Comparison of ENCODE assay signal across 24 cellular contexts in the genomic region with DNA sequence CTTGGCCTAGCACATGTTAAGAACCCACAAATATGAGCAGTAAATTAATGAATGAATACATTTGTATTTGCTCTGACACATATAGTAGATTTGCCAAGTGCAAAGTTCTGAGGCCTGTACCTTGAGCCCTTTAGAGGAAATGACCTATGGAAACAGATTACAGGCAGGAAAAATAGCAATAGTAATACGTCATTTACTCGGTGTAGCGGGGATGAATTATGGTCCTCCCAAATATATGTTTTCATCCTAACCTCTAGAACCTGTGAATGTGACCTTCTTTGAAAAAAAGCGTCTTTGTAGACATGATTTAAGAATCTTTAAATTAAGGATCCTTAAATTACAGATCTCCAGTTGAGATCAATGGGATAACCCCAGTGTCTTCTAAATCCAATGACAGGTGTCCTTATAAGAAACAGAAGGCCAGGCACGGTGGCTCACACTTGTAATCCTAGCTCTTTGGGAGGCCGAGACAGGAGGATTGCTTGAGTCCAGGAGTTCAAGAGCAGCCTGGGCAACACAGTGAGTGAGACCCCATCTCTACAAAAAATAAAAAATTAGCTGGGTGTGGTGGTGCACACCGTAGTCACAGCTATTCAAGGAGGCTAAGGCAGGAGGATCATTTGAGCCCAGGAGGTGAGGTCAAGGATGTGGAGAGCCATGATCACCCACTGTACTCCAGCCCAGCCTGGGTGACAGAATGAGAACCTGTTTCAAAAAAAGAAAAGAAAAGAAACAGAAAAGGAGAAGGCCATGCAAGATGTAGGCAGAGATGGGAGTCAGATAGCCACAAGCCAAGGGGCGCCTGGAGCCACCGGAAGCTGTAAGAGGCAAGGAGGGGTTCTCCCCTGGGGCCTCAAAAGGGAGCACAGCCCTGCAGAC. TPM values are rescaled to one million over a fixed set of nuclear protein-coding genes. Genes with fewer than 3 reads are reported as not detected.
DNase-seq lines count a peak whose midpoint lies in the region; ATAC-seq, FAIRE-seq and TF ChIP-seq lines count a peak whose summit lies in the region.
"Had no signal": no experiment of that assay in that cellular context is flagged by ENCODE, and none has a peak within 500 bp of the region (broad histone marks: within the 10 kb centered on the region; RNA-seq: fewer than 3 reads in every experiment).

No MANE protein-coding gene starts in this region.

- peak overlapping the region; percentile 60 for H3K27ac ChIP-seq in HCT116 (ENCODE audit: low read depth, low read length)
- H3K27ac ChIP-seq in astrocyte (ENCODE audit: low read depth, low read length) = no peak overlapping the region
- peak overlapping the region; percentile 26 for H3K27ac ChIP-seq in trophoblast cell (ENCODE audit: low read depth, low read length)
- no peak overlapping the region for H3K27ac ChIP-seq in caudate nucleus (ENCODE audit: low read depth, low read length)
- H3K27ac ChIP-seq: neural progenitor cell, thyroid gland had no signal

- no peak for TF ChIP-seq POLR2A in HCT116 (IDR thresholded peaks at IDR 0.05; ENCODE audit: borderline replicate concordance, extremely low read depth, insufficient read depth, insufficient read length)

- CTCF ChIA-PET in GM10248 (lab: Yijun Ruan, JAX) = interaction anchor here (1.1 to 1.3 kb wide), 5 partner anchors 8 to 22 kb away, joined by 3 to 6 read pairs (median 4); no protein-coding TSS in a partner anchor
- CTCF ChIA-PET in HCT116 (lab: Charles Lee) = interaction anchor here (1.3 to 2.5 kb wide), 3 partner anchors 9 to 307 kb away, joined by 3 to 10 read pairs (median 4); a partner anchor contains a TSS

- no peaks in the 10 kb centered on the region for H3K9me2 ChIP-seq in HCT116 (ENCODE audit: insufficient read depth)

- no peaks in the 10 kb centered on the region for H3K9me3 Mint-ChIP-seq in astrocyte (ENCODE audit: unreplicated experiment)
- H3K9me3 Mint-ChIP-seq in activated T-cell treated with anti-CD3 and anti-CD28 coated beads, Interleukin-2, amount 50 U/mL, for 72 hours = no peaks in the 10 kb centered on the region
- H3K9me3 Mint-ChIP-seq: activated naive CD4-positive, alpha-beta T cell treated with anti-CD3 and anti-CD28 coated beads for 36 hours; activated T-cell treated with anti-CD3 and anti-CD28 coated beads, Interleukin-2, amount 50 U/mL, for 24 hours; CD8-positive, alpha-beta memory T cell; central memory CD8-positive, alpha-beta T cell; GM23338; neural progenitor cell had no signal

- in situ Hi-C loops in HAP-1 (cut with MboI; ENCODE audit: low sequenced_read_pairs) = no loop called here

- no peak overlapping the region for H3K14ac ChIP-seq in trophoblast cell (ENCODE audit: low read length)

- no CpG with 5 or more reads among the region's 9 CpGs for WGBS in trophoblast cell (ENCODE audit: extremely low coverage, insufficient coverage, insufficient read length)

- POLR2A ChIA-PET in GM10248 (lab: Yijun Ruan, JAX) = no interaction called here
- POLR2A ChIA-PET in HCT116 (lab: Charles Lee) = interaction anchor here (0.9 to 1.8 kb wide), 6 partner anchors 10 to 27 kb away, joined by 3 to 15 read pairs (median 5); no protein-coding TSS in a partner anchor

- intact Hi-C loops in HCT116 (cut with micrococcal nuclease) = no loop called here

- peaks cover 31 to 65% of the 10 kb centered on the region in 2 experiments for H3K4me1 ChIP-seq in HCT116 (ENCODE audit: control insufficient read depth in 1 of 2, insufficient read depth in 2 of 2, low read length in 2 of 2)
- peaks cover 13% of the 10 kb centered on the region for H3K4me1 ChIP-seq in astrocyte (ENCODE audit: insufficient read depth, low read length)
- peaks cover 7 to 13% of the 10 kb centered on the region in 2 experiments for H3K4me1 ChIP-seq in trophoblast cell (ENCODE audit: control insufficient read depth in 1 of 2, insufficient read depth in 2 of 2, low read length in 2 of 2)
- H3K4me1 ChIP-seq in HAP-1 = peaks cover 12% of the 10 kb centered on the region

- no peak overlapping the region for H2AK5ac ChIP-seq in trophoblast cell (ENCODE audit: low read length)

- no peaks in the 10 kb centered on the region for H3K36me3 ChIP-seq in HCT116 (ENCODE audit: control insufficient read depth in 1 of 2, insufficient read depth in 2 of 2, low read length in 2 of 2)
- H3K36me3 ChIP-seq in astrocyte (ENCODE audit: insufficient read depth, low read length) = no peaks in the 10 kb centered on the region
- H3K36me3 ChIP-seq in trophoblast cell (ENCODE audit: control insufficient read depth in 1 of 2, insufficient read depth in 2 of 2, low read length in 2 of 2) = no peaks in the 10 kb centered on the region
- H3K36me3 ChIP-seq in HAP-1 (replicated peaks) = no peaks in the 10 kb centered on the region
- H3K36me3 ChIP-seq: neural progenitor cell, thyroid gland had no signal

- H2BK5ac ChIP-seq in trophoblast cell (ENCODE audit: low read depth, low read length, poor library complexity) = peak overlapping the region; percentile 33

- H3K27me3 Mint-ChIP-seq in astrocyte (ENCODE audit: low read depth, unreplicated experiment) = no peaks in the 10 kb centered on the region
- H3K27me3 Mint-ChIP-seq in activated T-cell treated with anti-CD3 and anti-CD28 coated beads, Interleukin-2, amount 50 U/mL, for 72 hours (ENCODE audit: low read depth) = peaks cover 35% of the 10 kb centered on the region

- peak overlapping the region; percentile 38 for H2BK12ac ChIP-seq in trophoblast cell (ENCODE audit: low read length)

- 0 out of 4 replicates have a peak overlapping the region, but pooled peaks of 1 of the 2 experiments have one; percentile 24 for H3K4me3 ChIP-seq in HCT116 (replicated peaks in 1 of 2; ENCODE audit: low read depth in 1 of 2, low read length in 2 of 2)
- no peak overlapping the region for H3K4me3 ChIP-seq in astrocyte (ENCODE audit: insufficient read depth, low read depth, low read length)
- no peak overlapping the region for H3K4me3 ChIP-seq in trophoblast cell (ENCODE audit: low read depth, low read length)
- H3K4me3 ChIP-seq in HAP-1 = no peak overlapping the region
- H3K4me3 ChIP-seq: GM23338, neural progenitor cell, thyroid gland had no signal

- H3K4me1 Mint-ChIP-seq in astrocyte (ENCODE audit: low read depth, unreplicated experiment) = peaks cover 29% of the 10 kb centered on the region
- peaks cover 24% of the 10 kb centered on the region for H3K4me1 Mint-ChIP-seq in activated T-cell treated with anti-CD3 and anti-CD28 coated beads, Interleukin-2, amount 50 U/mL, for 72 hours (ENCODE audit: low read depth)
- H3K4me1 Mint-ChIP-seq: central memory CD8-positive, alpha-beta T cell had no signal

- no peaks in the 10 kb centered on the region for H3K9me3 ChIP-seq in HCT116 (ENCODE audit: control insufficient read depth in 1 of 2, insufficient read depth in 1 of 2, low read depth in 1 of 2, low read length in 2 of 2)
- no peaks in the 10 kb centered on the region for H3K9me3 ChIP-seq in astrocyte (ENCODE audit: insufficient read depth, low read depth, low read length)
- H3K9me3 ChIP-seq in trophoblast cell (ENCODE audit: insufficient read depth, low read depth, low read length) = no peaks in the 10 kb centered on the region
- no peaks in the 10 kb centered on the region for H3K9me3 ChIP-seq in HAP-1
- H3K9me3 ChIP-seq: thyroid gland had no signal

- H3K4me2 ChIP-seq in HCT116 (ENCODE audit: low read length) (peak overlapping the region; percentile 73), astrocyte (ENCODE audit: low read length) (no peak overlapping the region), trophoblast cell (ENCODE audit: low read length) (no peak overlapping the region)
- H3K4me2 ChIP-seq: GM23338, neural progenitor cell had no signal

- no peak overlapping the region for H3K18ac ChIP-seq in trophoblast cell (ENCODE audit: low read length)

- no peak for FAIRE-seq in astrocyte (lab: Jason Lieb, UNC)
- FAIRE-seq: frontal cortex, islet of Langerhans had no signal

- no peak overlapping the region for H4K8ac ChIP-seq in trophoblast cell (ENCODE audit: low read depth, low read length)

- no peak for TF ChIP-seq CTCF in GM10248 (IDR thresholded peaks at IDR 0.05; ENCODE audit: control extremely low read depth, extremely low read depth, low read depth, missing control alignments)
- TF ChIP-seq CTCF in HCT116 (IDR thresholded peaks at IDR 0.05 in 2 of 3, conservative IDR thresholded peaks at IDR 0.05 in 1 of 3; ENCODE audit: borderline replicate concordance in 1 of 3, insufficient read depth in 1 of 3, low read depth in 2 of 3, low read length in 2 of 3) = no peak
- no peak for TF ChIP-seq CTCF in astrocyte (IDR thresholded peaks at IDR 0.05; ENCODE audit: insufficient read depth, low read depth, low read length)

- RAD21 ChIA-PET in HCT116 (lab: Charles Lee; ENCODE audit: low non-redundant PET in 1 of 2, low total read pairs in 2 of 2, uncharacterized antibody in 2 of 2, unreplicated experiment in 2 of 2) = no interaction called here

- peak overlapping the region; percentile 46 for H4K91ac ChIP-seq in trophoblast cell (ENCODE audit: low read depth, low read length)

- H3K36me3 Mint-ChIP-seq in astrocyte (ENCODE audit: low read depth, unreplicated experiment) = no peaks in the 10 kb centered on the region
- no peaks in the 10 kb centered on the region for H3K36me3 Mint-ChIP-seq in activated T-cell treated with anti-CD3 and anti-CD28 coated beads, Interleukin-2, amount 50 U/mL, for 72 hours (ENCODE audit: insufficient read depth in 2 of 2)
- H3K36me3 Mint-ChIP-seq: CD8-positive, alpha-beta memory T cell; neural progenitor cell had no signal

- H3K79me2 ChIP-seq in HCT116 (ENCODE audit: insufficient read depth, low read length) = peaks cover 9% of the 10 kb centered on the region; the same call in 1 of the 2 replicates
- H3K79me2 ChIP-seq in astrocyte (ENCODE audit: insufficient read depth, low read length) = no peaks in the 10 kb centered on the region
- peaks cover 3% of the 10 kb centered on the region for H3K79me2 ChIP-seq in trophoblast cell (ENCODE audit: control insufficient read depth, insufficient read depth, low read length, poor library complexity)

- TSS peak; percentile 98 for BruUV-seq in HCT116 (replicated peaks; lab: Mats Ljungman, UMichigan)

- peak; percentile 52 for DNase-seq in GM10248 (ENCODE audit: extremely low spot score)
- DNase-seq in HCT116 (ENCODE audit: low read depth, low spot score) = no peak
- DNase-seq in astrocyte (ENCODE audit: low read depth) = no peak
- DNase-seq in trophoblast cell = no peak
- no peak for DNase-seq in activated T-cell treated with anti-CD3 and anti-CD28 coated beads, Interleukin-2, amount 50 U/mL, for 72 hours
- DNase-seq in HAP-1 (ENCODE audit: low spot score in 2 of 2) = no peak
- DNase-seq in caudate nucleus (lab: John Stamatoyannopoulos, UW) = no peak
- DNase-seq: activated CD8-positive, alpha-beta T cell treated with anti-CD3 and anti-CD28 coated beads, Interleukin-2, amount 10 ng/mL, durations not matched to agents 7 days and 5 days; activated naive CD4-positive, alpha-beta T cell treated with anti-CD3 and anti-CD28 coated beads for 36 hours; activated T-cell treated with anti-CD3 and anti-CD28 coated beads, Interleukin-2, amount 50 U/mL, for 24 hours; CD8-positive, alpha-beta memory T cell; GDM1; NCI-H1417; NCI-H526; Right ventricle myocardium superior; stimulated activated naive CD4-positive, alpha-beta T cell treated with Interleukin-2 at 50 U/mL for 16 hours; thyroid gland had no signal

- no peak overlapping the region for H3K4ac ChIP-seq in trophoblast cell (ENCODE audit: low read depth, low read length)

- H4K12ac ChIP-seq in trophoblast cell (ENCODE audit: low read depth, low read length) = no peak overlapping the region

- peaks cover 7% of the 10 kb centered on the region for H3K79me1 ChIP-seq in trophoblast cell (ENCODE audit: low read length)

- H4K20me1 ChIP-seq in HCT116 (ENCODE audit: insufficient read depth) (no peaks in the 10 kb centered on the region), astrocyte (ENCODE audit: insufficient read depth, low read length) (no peaks in the 10 kb centered on the region)

- H3K4me3 Mint-ChIP-seq in astrocyte (ENCODE audit: unreplicated experiment) = no peak overlapping the region
- no peak overlapping the region for H3K4me3 Mint-ChIP-seq in activated T-cell treated with anti-CD3 and anti-CD28 coated beads, Interleukin-2, amount 50 U/mL, for 72 hours
- H3K4me3 Mint-ChIP-seq: activated CD8-positive, alpha-beta T cell treated with anti-CD3 and anti-CD28 coated beads, Interleukin-2, amount 10 ng/mL, durations not matched to agents 7 days and 5 days; activated naive CD4-positive, alpha-beta T cell treated with anti-CD3 and anti-CD28 coated beads for 36 hours; activated T-cell treated with anti-CD3 and anti-CD28 coated beads, Interleukin-2, amount 50 U/mL, for 24 hours; CD8-positive, alpha-beta memory T cell; central memory CD8-positive, alpha-beta T cell; GM23338; neural progenitor cell had no signal

- TF ChIP-seq RAD21 in HCT116 (IDR thresholded peaks at IDR 0.05; ENCODE audit: low read depth) = no peak

- ATAC-seq in HCT116 = no peak
- ATAC-seq in activated T-cell treated with anti-CD3 and anti-CD28 coated beads, Interleukin-2, amount 50 U/mL, for 72 hours (replicated peaks in 1 of 2) = no peak
- ATAC-seq: activated CD4-positive, CD25-positive, alpha-beta regulatory T cell treated with anti-CD3 and anti-CD28 coated beads, Interleukin-2, amount 50 U/mL, for 24 hours; activated CD8-positive, alpha-beta T cell treated with anti-CD3 and anti-CD28 coated beads, Interleukin-2, amount 10 ng/mL, durations not matched to agents 7 days and 5 days; GM23338 had no signal

- H3K9ac ChIP-seq in HCT116 (ENCODE audit: low read length) = peak overlapping the region; percentile 46
- no peak overlapping the region for H3K9ac ChIP-seq in astrocyte (ENCODE audit: low read length)
- no peak overlapping the region for H3K9ac ChIP-seq in trophoblast cell (ENCODE audit: low read length)
- H3K9ac ChIP-seq: neural progenitor cell had no signal

- H2BK120ac ChIP-seq in trophoblast cell (ENCODE audit: insufficient read depth, low read length, poor library complexity) = no peak overlapping the region

- H2AFZ ChIP-seq in HCT116 (ENCODE audit: low read depth, low read length, poor library complexity, severe bottlenecking) (no peak overlapping the region), astrocyte (ENCODE audit: low read depth, low read length) (no peak overlapping the region), trophoblast cell (ENCODE audit: insufficient read depth, low read length, poor library complexity) (no peak overlapping the region)
- H2AFZ ChIP-seq: GM23338, neural progenitor cell had no signal

- no peak overlapping the region for H3K23ac ChIP-seq in trophoblast cell (ENCODE audit: low read length)

- no peaks in the 10 kb centered on the region for H3K27me3 ChIP-seq in HCT116 (ENCODE audit: insufficient read depth, low read length)
- no peaks in the 10 kb centered on the region for H3K27me3 ChIP-seq in astrocyte (ENCODE audit: insufficient read depth, low read length)
- H3K27me3 ChIP-seq in trophoblast cell (ENCODE audit: insufficient read depth, low read length) = no peaks in the 10 kb centered on the region
- H3K27me3 ChIP-seq in HAP-1 (ENCODE audit: low read depth) = no peaks in the 10 kb centered on the region
- H3K27me3 ChIP-seq: thyroid gland had no signal

- H3K27ac Mint-ChIP-seq in astrocyte (ENCODE audit: unreplicated experiment) = peak overlapping the region; percentile 59
- no peak overlapping the region for H3K27ac Mint-ChIP-seq in activated T-cell treated with anti-CD3 and anti-CD28 coated beads, Interleukin-2, amount 50 U/mL, for 72 hours
- H3K27ac Mint-ChIP-seq: activated CD8-positive, alpha-beta T cell treated with anti-CD3 and anti-CD28 coated beads, Interleukin-2, amount 10 ng/mL, durations not matched to agents 7 days and 5 days; activated naive CD4-positive, alpha-beta T cell treated with anti-CD3 and anti-CD28 coated beads for 36 hours; activated T-cell treated with anti-CD3 and anti-CD28 coated beads, Interleukin-2, amount 50 U/mL, for 24 hours; CD8-positive, alpha-beta memory T cell; GM23338; neural progenitor cell; progenitor cell of endocrine pancreas had no signal

RNA-seq across cellular contexts. Expression of a gene that starts 5.1 kb away (rescaled TPM):
- total RNA-seq in HCT116 (2021; ENCODE audit: unreplicated experiment) (67.9 TPM), astrocyte (47.8 and 49.4 TPM in 2 replicates)
- 22.8 and 25.2 TPM in 2 replicates for polyA plus RNA-seq in HCT116 (2012)
- 12.7 and 13.3 TPM in 2 replicates for polyA plus RNA-seq in trophoblast cell (2013)
- total RNA-seq in activated T-cell treated with anti-CD3 and anti-CD28 coated beads, Interleukin-2, amount 50 U/mL, for 72 hours = 1 to 10 TPM; 6.7 to 9.3 TPM

RNA-seq across cellular contexts. Expression of a gene that starts 41.2 kb away (rescaled TPM):
- 26.6 TPM for total RNA-seq in HCT116 (2021; ENCODE audit: unreplicated experiment)
- polyA plus RNA-seq in HCT116 (2012) = 26.0 and 30.9 TPM in 2 replicates
- total RNA-seq in astrocyte = 11.3 and 14.0 TPM in 2 replicates
- 7.0 and 7.3 TPM in 2 replicates for polyA plus RNA-seq in trophoblast cell (2013)
- 10 to 100 TPM; 16.5 to 16.6 TPM for total RNA-seq in activated T-cell treated with anti-CD3 and anti-CD28 coated beads, Interleukin-2, amount 50 U/mL, for 72 hours

RNA-seq across cellular contexts. Expression of a gene that starts 59.4 kb away (rescaled TPM):
- total RNA-seq in HCT116 (2021; ENCODE audit: unreplicated experiment) (10.3 TPM), astrocyte (2.5 and 4.8 TPM in 2 replicates)
- polyA plus RNA-seq in HCT116 (2012) = 10.5 and 12.9 TPM in 2 replicates
- polyA plus RNA-seq in trophoblast cell (2013) = 3.4 and 3.9 TPM in 2 replicates
- under 1 TPM; 0.36 to 0.39 TPM for total RNA-seq in activated T-cell treated with anti-CD3 and anti-CD28 coated beads, Interleukin-2, amount 50 U/mL, for 72 hours
- total RNA-seq: activated CD8-positive, alpha-beta T cell treated with anti-CD3 and anti-CD28 coated beads, Interleukin-2, amount 10 ng/mL, durations not matched to agents 7 days and 5 days; activated naive CD4-positive, alpha-beta T cell treated with anti-CD3 and anti-CD28 coated beads for 36 hours; CD8-positive, alpha-beta memory T cell had no signal
- polyA plus RNA-seq: CD8-positive, alpha-beta memory T cell had no signal

Comparison
In these comparisons a context has a peak if more than half of its experiments do, and no peak if none do; other contexts are left out.
1. H3K27ac ChIP-seq: peak in HCT116 (single experiment) and trophoblast cell (single experiment); none in astrocyte (single experiment) and caudate nucleus (single experiment).